In the genomic region with DNA sequence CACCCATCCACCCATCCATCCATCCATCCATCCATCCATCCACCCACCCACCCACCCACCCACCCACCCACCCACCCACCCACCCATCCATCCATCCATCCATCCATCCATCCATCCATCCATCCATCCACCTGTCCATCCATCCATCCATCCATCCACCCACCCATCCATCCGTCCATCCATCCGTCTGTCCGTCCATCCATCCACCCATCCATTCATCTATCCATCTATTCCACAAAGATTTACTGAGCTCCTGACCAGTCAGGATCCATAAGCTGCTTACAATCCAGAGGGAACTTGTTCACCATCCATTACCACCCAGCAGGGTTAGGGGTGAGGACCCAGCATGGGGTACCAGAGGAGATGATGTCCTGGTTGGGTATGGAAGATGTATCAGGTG, we compare ENCODE assay signal across 2 cellular contexts. TPM values are rescaled to one million over a fixed set of nuclear protein-coding genes. Genes with fewer than 3 reads are reported as not detected.
"Had no signal": no experiment of that assay in that cellular context is flagged by ENCODE, and none has a peak within 500 bp of the region (broad histone marks: within the 10 kb centered on the region; RNA-seq: fewer than 3 reads in every experiment).

No MANE protein-coding gene starts in this region.

RNA-seq across cellular contexts. Expression of a gene that starts 11.5 kb away (rescaled TPM):
- total RNA-seq: MCF 10A, NCI-H460 had no signal
